1 cellular context compared by ENCODE assay signal in the genomic region with DNA sequence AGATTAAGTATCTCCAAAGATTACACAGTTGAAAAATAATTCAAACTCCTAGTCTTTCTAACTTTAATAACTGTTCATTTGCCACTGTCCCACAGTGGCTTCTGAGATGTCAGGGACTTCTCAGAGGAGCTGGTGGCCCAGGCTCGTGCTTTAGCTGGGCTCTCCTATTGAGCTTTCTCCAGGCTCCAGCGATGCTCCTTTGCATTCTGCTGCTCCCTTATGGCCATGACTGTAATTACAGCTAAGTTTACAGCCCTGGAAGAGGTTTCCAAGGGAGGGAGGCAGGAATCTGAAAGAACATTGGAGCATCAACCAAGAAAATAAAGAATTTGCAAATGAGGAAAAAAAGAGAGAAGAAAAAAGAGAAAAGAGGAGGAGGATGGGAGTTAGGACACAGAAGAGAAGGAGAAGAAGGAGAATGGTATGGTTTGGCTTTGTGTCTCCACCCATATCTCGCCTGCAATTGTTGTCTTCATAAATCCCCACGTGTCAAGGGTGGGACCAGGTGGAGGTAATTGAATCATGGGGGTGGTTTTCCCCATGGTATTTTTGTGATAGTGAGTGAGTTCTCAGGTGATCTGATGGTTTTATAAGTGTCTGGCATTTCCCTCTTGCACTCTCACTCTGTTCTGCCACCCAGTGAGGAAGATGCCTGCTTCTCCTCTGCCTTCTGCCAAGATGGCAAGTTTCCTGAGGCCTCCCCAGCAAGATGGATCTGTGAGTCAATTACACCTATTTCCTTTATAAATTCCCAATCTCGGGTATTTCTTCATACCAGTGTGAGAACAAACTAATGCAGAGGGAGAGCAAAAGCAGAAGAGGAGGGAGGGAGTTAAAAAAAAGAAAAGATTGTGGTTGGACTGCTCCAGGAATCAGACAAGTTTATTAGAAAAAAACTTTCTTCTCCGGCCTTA.
TF ChIP-seq lines count a peak whose summit lies in the region.

No MANE protein-coding gene starts in this region.

TF ChIP-seq in HCT116, 20 proteins besides CTCF, POLR2A, EP300 and RAD21 (continued from another document):
- TF ChIP-seq CBX3 (IDR thresholded peaks at IDR 0.05; ENCODE audit: low read depth) = no peak
- no peak for TF ChIP-seq ZFX (IDR thresholded peaks at IDR 0.05)
- no peak for TF ChIP-seq MAX (IDR thresholded peaks at IDR 0.05)
- TF ChIP-seq POLR2AphosphoS5 (IDR thresholded peaks at IDR 0.05; ENCODE audit: low read depth, low read length) = no peak
- TF ChIP-seq CEBPB (IDR thresholded peaks at IDR 0.05; ENCODE audit: low read depth) = no peak
